In genomic region chr20:50190251-50191064, GRCh38 we compare ENCODE assay signal across 1 cellular context.
TF ChIP-seq lines count a peak whose summit lies in the region.

TSS of gene CEBPB (plus strand) at chr20:50190830. CDS start at chr20:50191034, 204 bp downstream.

TF ChIP-seq in GM23338, 12 proteins besides CTCF, POLR2A, EP300 and RAD21 (continued from another document):
- TF ChIP-seq ZNF462 (CRISPR knock-in tag; IDR thresholded peaks at IDR 0.05) (no peak), STAT1 (IDR thresholded peaks at IDR 0.05; ENCODE audit: unreplicated experiment) (no peak)
